8 cellular contexts compared by ENCODE assay signal in genomic region chr5:157548513-157549282, GRCh38. TPM values are rescaled to one million over a fixed set of nuclear protein-coding genes. Genes with fewer than 3 reads are reported as not detected.
DNase-seq lines count a peak whose midpoint lies in the region; ATAC-seq and TF ChIP-seq lines count a peak whose summit lies in the region.

No MANE protein-coding gene starts in this region.

- peaks cover 0 to 8% of the 10 kb centered on the region in 2 donors for H3K9me3 Mint-ChIP-seq in activated naive CD4-positive, alpha-beta T cell treated with anti-CD3 and anti-CD28 coated beads, Interleukin-2, amount 50 U/mL, for 72 hours

- H3K4me3 ChIP-seq in AG04449 (ENCODE audit: low read depth, low read length) (peak overlapping the region; percentile 24; the same call in 1 of the 2 replicates), ascending aorta (no peak overlapping the region), right lobe of liver (peak overlapping the region in 1 of 3 donors; percentile 15)

- H3K9me3 ChIP-seq in ascending aorta (no peaks in the 10 kb centered on the region), right lobe of liver (no peaks in the 10 kb centered on the region)

- intact Hi-C loops in ascending aorta (cut with DNase I) (no loop called here), right lobe of liver (cut with DNase I) (no loop called here)

- WGBS in right lobe of liver (ENCODE audit: insufficient coverage, low coverage, low lambda C conversion rate, missing lambda C conversion rate), result 38% methylated on average over 3 of the region's 4 CpGs

- no peaks in the 10 kb centered on the region for H3K27me3 ChIP-seq in ascending aorta
- H3K27me3 ChIP-seq in right lobe of liver, result no peaks in the 10 kb centered on the region

- peaks cover 8 to 37% of the 10 kb centered on the region in 2 donors for H3K4me1 ChIP-seq in ascending aorta
- H3K4me1 ChIP-seq in right lobe of liver, result peaks cover 3 to 47% (median 20%) of the 10 kb centered on the region in 4 donors

- POLR2A ChIA-PET in AG04449 (lab: Yijun Ruan, JAX), result interaction anchor here (0.8 to 1.9 kb wide), 2 partner anchors 10 to 32 kb away, joined by 3 to 6 read pairs; no protein-coding TSS in a partner anchor

- peak; percentile 88 for DNase-seq in AG04449 (ENCODE audit: low read depth, low spot score)
- DNase-seq in GOT3 (lab: John Stamatoyannopoulos, UW), result peak; percentile 53
- DNase-seq in ascending aorta (ENCODE audit: low spot score in 2 of 2), result peak in 1 of 2 donors; percentile 76
- DNase-seq in right lobe of liver, result peak in 1 of 3 donors; percentile 75
- DNase-seq in NCI-H748 (lab: John Stamatoyannopoulos, UW; ENCODE audit: unreplicated experiment), result no peak
- DNase-seq in NK-92 treated with Interleukin-12 subunit alpha and Interleukin-12 subunit beta, amount 100 ng/mL, for 24 hours (lab: John Stamatoyannopoulos, UW), result no peak
- DNase-seq in activated naive CD4-positive, alpha-beta T cell treated with anti-CD3 and anti-CD28 coated beads, Interleukin-2, amount 50 U/mL, for 72 hours (ENCODE audit: low spot score in 2 of 2), result no peak
- DNase-seq in medulla oblongata (ENCODE audit: extremely low spot score), result no peak

- H3K27ac Mint-ChIP-seq in activated naive CD4-positive, alpha-beta T cell treated with anti-CD3 and anti-CD28 coated beads, Interleukin-2, amount 50 U/mL, for 72 hours, result peak overlapping the region in 1 of 2 donors; percentile 3

- CTCF ChIA-PET in AG04449 (lab: Yijun Ruan, JAX), result interaction anchor here (0.6 to 3.7 kb wide), 5 partner anchors 10 to 220 kb away, joined by 3 to 16 read pairs (median 7); no protein-coding TSS in a partner anchor

- H3K36me3 ChIP-seq in ascending aorta (no peaks in the 10 kb centered on the region), right lobe of liver (no peaks in the 10 kb centered on the region)

- ATAC-seq in right lobe of liver, result peak; percentile 87 to 97 (median 90)
- ATAC-seq in activated naive CD4-positive, alpha-beta T cell treated with anti-CD3 and anti-CD28 coated beads, Interleukin-2, amount 50 U/mL, for 72 hours, result no peak

- H3K27ac ChIP-seq in ascending aorta (peak overlapping the region; percentile 55 to 76), right lobe of liver (peak overlapping the region; percentile 61 to 80 (median 66))

- peaks cover 0 to 62% of the 10 kb centered on the region in 2 donors for H3K36me3 Mint-ChIP-seq in activated naive CD4-positive, alpha-beta T cell treated with anti-CD3 and anti-CD28 coated beads, Interleukin-2, amount 50 U/mL, for 72 hours

- TF ChIP-seq CTCF in AG04449 (IDR thresholded peaks at IDR 0.05; ENCODE audit: insufficient read depth, low read length, missing control alignments), result no peak
- TF ChIP-seq CTCF in ascending aorta (IDR thresholded peaks at IDR 0.05), result no peak
- TF ChIP-seq CTCF in right lobe of liver (IDR thresholded peaks at IDR 0.05), result no peak

- no peak for TF ChIP-seq POLR2A in right lobe of liver (IDR thresholded peaks at IDR 0.05)

RNA-seq across cellular contexts. Expression of gene ADAM19, which starts 26.9 kb away (rescaled TPM):
- total RNA-seq in ascending aorta (11.7 TPM), right lobe of liver (1 to 10 TPM; 1.8 to 9.4 (median 4.5) TPM)
- total RNA-seq in activated naive CD4-positive, alpha-beta T cell treated with anti-CD3 and anti-CD28 coated beads, Interleukin-2, amount 50 U/mL, for 72 hours, result 10 to 100 TPM in 1 of 2 donors, 1 to 10 TPM in 1; 9.5 to 85.9 TPM

Comparison
In these comparisons a context has a peak if more than half of its experiments do, and no peak if none do; other contexts are left out.
1. DNase-seq: peak in AG04449 (single experiment) and GOT3 (single experiment); none in NCI-H748 (single experiment), NK-92 treated with Interleukin-12 subunit alpha and Interleukin-12 subunit beta, amount 100 ng/mL, for 24 hours (single experiment), activated naive CD4-positive, alpha-beta T cell treated with anti-CD3 and anti-CD28 coated beads, Interleukin-2, amount 50 U/mL, for 72 hours (0 of 2) and medulla oblongata (single experiment).
2. ATAC-seq: peak in right lobe of liver (4 of 4); none in activated naive CD4-positive, alpha-beta T cell treated with anti-CD3 and anti-CD28 coated beads, Interleukin-2, amount 50 U/mL, for 72 hours (0 of 2).